Comparison of ENCODE assay signal across 10 cellular contexts in genomic region chr10:24513155-24513554, GRCh38.
A peak's percentile ranks its signal among the peaks of the same experiment; 100 is the strongest.
DNase-seq lines count a peak whose midpoint lies in the region; ATAC-seq and TF ChIP-seq lines count a peak whose summit lies in the region.
"Had no signal": no experiment of that assay in that cellular context is flagged by ENCODE, and none has a peak within 500 bp of the region (broad histone marks: within the 10 kb centered on the region; RNA-seq: fewer than 3 reads in every experiment).

No MANE protein-coding gene starts in this region.

- no peaks in the 10 kb centered on the region for H3K36me3 Mint-ChIP-seq in glutamatergic neuron (ENCODE audit: unreplicated experiment)
- no peaks in the 10 kb centered on the region for H3K36me3 Mint-ChIP-seq in activated T-helper 1 cell treated with anti-CD3 and anti-CD28 coated beads, Interleukin-12 subunit alpha, Interleukin-12 subunit beta, Interleukin-2, Interleukin-4 antibody, amounts not matched to agents 30 ng/mL and 10 ng/mL and 1 ng/mL, durations not matched to agents 14 hours and 24 hours and 36 hours (ENCODE audit: low read depth)
- no peaks in the 10 kb centered on the region for H3K36me3 Mint-ChIP-seq in activated T-helper 17 cell treated with anti-CD3 and anti-CD28 coated beads, Interleukin-2, amount 50 U/mL, for 72 hours (ENCODE audit: low read depth)

- no peak overlapping the region for H3K4me3 ChIP-seq in SK-N-MC

- peak overlapping the region; percentile 75 for H3K27ac ChIP-seq in SK-N-MC

- no peak overlapping the region for H3K9ac ChIP-seq in SK-N-MC (ENCODE audit: insufficient read length)

- no peaks in the 10 kb centered on the region for H3K9me3 ChIP-seq in SK-N-MC (ENCODE audit: low read depth, low read length)

- no peaks in the 10 kb centered on the region; the same call in 1 of the 2 replicates for H3K36me3 ChIP-seq in SK-N-MC (ENCODE audit: insufficient read depth, low read length)

- TF ChIP-seq CTCF in glutamatergic neuron (IDR thresholded peaks at IDR 0.05; ENCODE audit: partially characterized antibody, unreplicated experiment) = no peak

- no peaks in the 10 kb centered on the region for H3K4me1 Mint-ChIP-seq in glutamatergic neuron (ENCODE audit: low read depth, unreplicated experiment)
- H3K4me1 Mint-ChIP-seq in activated T-helper 1 cell treated with anti-CD3 and anti-CD28 coated beads, Interleukin-12 subunit alpha, Interleukin-12 subunit beta, Interleukin-2, Interleukin-4 antibody, amounts not matched to agents 30 ng/mL and 10 ng/mL and 1 ng/mL, durations not matched to agents 14 hours and 24 hours and 36 hours (ENCODE audit: low read depth) = peaks cover 14% of the 10 kb centered on the region
- H3K4me1 Mint-ChIP-seq in activated T-helper 17 cell treated with anti-CD3 and anti-CD28 coated beads, Interleukin-2, amount 50 U/mL, for 72 hours = no peaks in the 10 kb centered on the region

- no peak overlapping the region for H3K27ac Mint-ChIP-seq in glutamatergic neuron (ENCODE audit: unreplicated experiment)
- H3K27ac Mint-ChIP-seq in activated T-helper 1 cell treated with anti-CD3 and anti-CD28 coated beads, Interleukin-12 subunit alpha, Interleukin-12 subunit beta, Interleukin-2, Interleukin-4 antibody, amounts not matched to agents 30 ng/mL and 10 ng/mL and 1 ng/mL, durations not matched to agents 14 hours and 24 hours and 36 hours = no peak overlapping the region
- H3K27ac Mint-ChIP-seq in activated T-helper 17 cell treated with anti-CD3 and anti-CD28 coated beads, Interleukin-2, amount 50 U/mL, for 72 hours = no peak overlapping the region

- peaks cover 4% of the 10 kb centered on the region for H3K9me3 Mint-ChIP-seq in glutamatergic neuron (ENCODE audit: unreplicated experiment)
- no peaks in the 10 kb centered on the region for H3K9me3 Mint-ChIP-seq in activated T-helper 1 cell treated with anti-CD3 and anti-CD28 coated beads, Interleukin-12 subunit alpha, Interleukin-12 subunit beta, Interleukin-2, Interleukin-4 antibody, amounts not matched to agents 30 ng/mL and 10 ng/mL and 1 ng/mL, durations not matched to agents 14 hours and 24 hours and 36 hours
- no peaks in the 10 kb centered on the region for H3K9me3 Mint-ChIP-seq in activated T-helper 17 cell treated with anti-CD3 and anti-CD28 coated beads, Interleukin-2, amount 50 U/mL, for 72 hours

- no peaks in the 10 kb centered on the region for H3K27me3 Mint-ChIP-seq in glutamatergic neuron (ENCODE audit: unreplicated experiment)
- peaks cover 3% of the 10 kb centered on the region for H3K27me3 Mint-ChIP-seq in activated T-helper 1 cell treated with anti-CD3 and anti-CD28 coated beads, Interleukin-12 subunit alpha, Interleukin-12 subunit beta, Interleukin-2, Interleukin-4 antibody, amounts not matched to agents 30 ng/mL and 10 ng/mL and 1 ng/mL, durations not matched to agents 14 hours and 24 hours and 36 hours (ENCODE audit: insufficient read depth)
- peaks cover 10% of the 10 kb centered on the region for H3K27me3 Mint-ChIP-seq in activated T-helper 17 cell treated with anti-CD3 and anti-CD28 coated beads, Interleukin-2, amount 50 U/mL, for 72 hours

- no peak overlapping the region for H3K4me3 Mint-ChIP-seq in glutamatergic neuron (ENCODE audit: unreplicated experiment)
- no peak overlapping the region for H3K4me3 Mint-ChIP-seq in activated T-helper 1 cell treated with anti-CD3 and anti-CD28 coated beads, Interleukin-12 subunit alpha, Interleukin-12 subunit beta, Interleukin-2, Interleukin-4 antibody, amounts not matched to agents 30 ng/mL and 10 ng/mL and 1 ng/mL, durations not matched to agents 14 hours and 24 hours and 36 hours
- no peak overlapping the region for H3K4me3 Mint-ChIP-seq in activated T-helper 17 cell treated with anti-CD3 and anti-CD28 coated beads, Interleukin-2, amount 50 U/mL, for 72 hours

- intact Hi-C loops in cardiac septum (cut with DNase I) = no loop called here
- intact Hi-C loops in activated T-helper 1 cell treated with anti-CD3 and anti-CD28 coated beads, Interleukin-12 subunit alpha, Interleukin-12 subunit beta, Interleukin-2, Interleukin-4 antibody, amounts not matched to agents 30 ng/mL and 10 ng/mL and 1 ng/mL, durations not matched to agents 14 hours and 24 hours and 36 hours (cut with micrococcal nuclease) = loop anchor here (10.0 kb wide), 1 partner anchor 808 kb away; no protein-coding TSS in a partner anchor

- ATAC-seq in GM21528 (IDR thresholded peaks at IDR 0.05; ENCODE audit: low FRiP score, unreplicated experiment) = no peak
- no peak for ATAC-seq in activated T-helper 17 cell treated with anti-CD3 and anti-CD28 coated beads, Interleukin-2, amount 50 U/mL, for 72 hours (replicated peaks)

- DNase-seq in A172 (ENCODE audit: low spot score) (peak; percentile 23), GM04504 (ENCODE audit: low read depth) (peak; percentile 17), SK-N-MC (ENCODE audit: low read depth, low spot score) (no peak), glutamatergic neuron (peak; percentile 46), cardiac septum (ENCODE audit: low spot score) (no peak)
- DNase-seq in activated T-helper 1 cell treated with anti-CD3 and anti-CD28 coated beads, Interleukin-12 subunit alpha, Interleukin-12 subunit beta, Interleukin-2, Interleukin-4 antibody, amounts not matched to agents 30 ng/mL and 10 ng/mL and 1 ng/mL, durations not matched to agents 14 hours and 24 hours and 36 hours (ENCODE audit: low spot score) = no peak
- DNase-seq: effector memory CD4-positive, alpha-beta T cell; T-helper 9 cell had no signal

Comparison
In these comparisons a context has a peak if more than half of its experiments do, and no peak if none do; other contexts are left out.
1. DNase-seq: peak in A172 (single experiment), GM04504 (single experiment) and glutamatergic neuron (single experiment); none in SK-N-MC (single experiment), cardiac septum (single experiment) and activated T-helper 1 cell treated with anti-CD3 and anti-CD28 coated beads, Interleukin-12 subunit alpha, Interleukin-12 subunit beta, Interleukin-2, Interleukin-4 antibody, amounts not matched to agents 30 ng/mL and 10 ng/mL and 1 ng/mL, durations not matched to agents 14 hours and 24 hours and 36 hours (single experiment).